Comparison of ENCODE assay signal across 10 cellular contexts in genomic region chr1:112625696-112626095, GRCh38. TPM values are rescaled to one million over a fixed set of nuclear protein-coding genes. Genes with fewer than 3 reads are reported as not detected.
DNase-seq lines count a peak whose midpoint lies in the region; ATAC-seq and TF ChIP-seq lines count a peak whose summit lies in the region.
"Had no signal": no experiment of that assay in that cellular context is flagged by ENCODE, and none has a peak within 500 bp of the region (broad histone marks: within the 10 kb centered on the region; RNA-seq: fewer than 3 reads in every experiment).

No MANE protein-coding gene starts in this region.

- H3K9me3 Mint-ChIP-seq in activated CD4-positive, alpha-beta T cell treated with anti-CD3 and anti-CD28 coated beads for 36 hours (ENCODE audit: low read depth): no peaks in the 10 kb centered on the region
- H3K9me3 Mint-ChIP-seq in WTC11 (no peaks in the 10 kb centered on the region), GM23338 (no peaks in the 10 kb centered on the region)
- H3K9me3 Mint-ChIP-seq in stimulated activated memory B cell treated with anti-CD40 and anti-IgM and Interleukin-4, amounts not matched to agents 10 μg/mL and 1 μg/mL and 100 μg/mL, for 72 hours: no peaks in the 10 kb centered on the region

- H3F3A ChIP-seq in GM23338 (replicated peaks; ENCODE audit: low read depth): no peaks in the 10 kb centered on the region

- H3K27me3 ChIP-seq in GM23338 (ENCODE audit: insufficient read depth): no peaks in the 10 kb centered on the region

- peaks cover 67% of the 10 kb centered on the region for H4K20me1 ChIP-seq in GM23338 (replicated peaks; ENCODE audit: insufficient read depth)

- peaks cover 100% of the 10 kb centered on the region for H3K79me2 ChIP-seq in GM23338 (replicated peaks; ENCODE audit: insufficient read depth)

- CTCF ChIA-PET in activated CD4-positive, alpha-beta T cell treated with anti-CD3 and anti-CD28 coated beads for 36 hours (lab: Charles Lee): interaction anchor here (0.9 kb wide), 1 partner anchor 12 kb away, joined by 3 read pairs; no protein-coding TSS in a partner anchor
- CTCF ChIA-PET in WTC11 (lab: Charles Lee): no interaction called here

- no peaks in the 10 kb centered on the region for H3K9me2 ChIP-seq in GM23338 (ENCODE audit: insufficient read depth)

- H3K36me3 ChIP-seq in GM23338 (ENCODE audit: insufficient read depth): 0 out of 2 replicates have a peak, but pooled peaks cover 3% of the 10 kb centered on the region

- peak overlapping the region; percentile 82 for H3K27ac Mint-ChIP-seq in activated CD4-positive, alpha-beta T cell treated with anti-CD3 and anti-CD28 coated beads for 36 hours
- H3K27ac Mint-ChIP-seq in WTC11 (peak overlapping the region; percentile 65), GM23338 (no peak overlapping the region)
- H3K27ac Mint-ChIP-seq in stimulated activated memory B cell treated with anti-CD40 and anti-IgM and Interleukin-4, amounts not matched to agents 10 μg/mL and 1 μg/mL and 100 μg/mL, for 72 hours: peak overlapping the region; percentile 60

- no peak overlapping the region for H3K4me3 Mint-ChIP-seq in activated CD4-positive, alpha-beta T cell treated with anti-CD3 and anti-CD28 coated beads for 36 hours
- H3K4me3 Mint-ChIP-seq in WTC11 (no peak overlapping the region), GM23338 (no peak overlapping the region)
- no peak overlapping the region for H3K4me3 Mint-ChIP-seq in stimulated activated memory B cell treated with anti-CD40 and anti-IgM and Interleukin-4, amounts not matched to agents 10 μg/mL and 1 μg/mL and 100 μg/mL, for 72 hours

- H3K4me1 ChIP-seq in GM23338 (ENCODE audit: insufficient read depth): peaks cover 7% of the 10 kb centered on the region

- no peaks in the 10 kb centered on the region for H3K27me3 Mint-ChIP-seq in activated CD4-positive, alpha-beta T cell treated with anti-CD3 and anti-CD28 coated beads for 36 hours
- H3K27me3 Mint-ChIP-seq in WTC11 (ENCODE audit: low read depth) (no peaks in the 10 kb centered on the region), GM23338 (ENCODE audit: insufficient read depth, low read depth, poor library complexity) (peaks cover 3% of the 10 kb centered on the region)
- no peaks in the 10 kb centered on the region for H3K27me3 Mint-ChIP-seq in stimulated activated memory B cell treated with anti-CD40 and anti-IgM and Interleukin-4, amounts not matched to agents 10 μg/mL and 1 μg/mL and 100 μg/mL, for 72 hours

- no peak overlapping the region for H3K4me3 ChIP-seq in GM23338

- H3K36me3 Mint-ChIP-seq in activated CD4-positive, alpha-beta T cell treated with anti-CD3 and anti-CD28 coated beads for 36 hours (ENCODE audit: low read depth): peaks cover 70% of the 10 kb centered on the region
- H3K36me3 Mint-ChIP-seq in WTC11: peaks cover 6% of the 10 kb centered on the region; the same call in 1 of the 2 replicates
- H3K36me3 Mint-ChIP-seq in stimulated activated memory B cell treated with anti-CD40 and anti-IgM and Interleukin-4, amounts not matched to agents 10 μg/mL and 1 μg/mL and 100 μg/mL, for 72 hours: peaks cover 37% of the 10 kb centered on the region
- no peaks in the 10 kb centered on the region for H3K36me3 Mint-ChIP-seq in GM23338 (ENCODE audit: low read depth)

- H3K4me1 Mint-ChIP-seq in activated CD4-positive, alpha-beta T cell treated with anti-CD3 and anti-CD28 coated beads for 36 hours: peaks cover 75% of the 10 kb centered on the region
- H3K4me1 Mint-ChIP-seq in WTC11: peaks cover 9% of the 10 kb centered on the region
- H3K4me1 Mint-ChIP-seq in stimulated activated memory B cell treated with anti-CD40 and anti-IgM and Interleukin-4, amounts not matched to agents 10 μg/mL and 1 μg/mL and 100 μg/mL, for 72 hours: peaks cover 88% of the 10 kb centered on the region
- H3K4me1 Mint-ChIP-seq in GM23338: peaks cover 5% of the 10 kb centered on the region

- no peak for TF ChIP-seq CTCF in WTC11 (IDR thresholded peaks at IDR 0.05)
- TF ChIP-seq CTCF in GM23338 (conservative IDR thresholded peaks at IDR 0.05; ENCODE audit: low read depth in 2 of 2): no peak

- POLR2A ChIA-PET in activated CD4-positive, alpha-beta T cell treated with anti-CD3 and anti-CD28 coated beads for 36 hours (lab: Charles Lee): no interaction called here
- POLR2A ChIA-PET in WTC11 (lab: Charles Lee): no interaction called here

- no peak for ATAC-seq in activated CD4-positive, alpha-beta T cell treated with anti-CD3 and anti-CD28 coated beads for 36 hours
- no peak for ATAC-seq in WTC11
- ATAC-seq in stimulated activated memory B cell treated with anti-CD40 and anti-IgM and Interleukin-4, amounts not matched to agents 10 μg/mL and 1 μg/mL and 100 μg/mL, for 72 hours: no peak
- ATAC-seq in GM23338: no peak

- no peak overlapping the region for H2AFZ ChIP-seq in GM23338

- intact Hi-C loops in activated CD4-positive, alpha-beta T cell treated with anti-CD3 and anti-CD28 coated beads for 36 hours (cut with DNase I, micrococcal nuclease): loop anchor here in 1 of 2 experiments (10.0 kb wide), 1 partner anchor 1751 kb away; the partner anchor contains the start of gene CD53

- H3K27ac ChIP-seq in GM23338 (ENCODE audit: low read depth): no peak overlapping the region

- no peak for DNase-seq in activated CD4-positive, alpha-beta T cell treated with anti-CD3 and anti-CD28 coated beads for 36 hours
- DNase-seq in activated CD4-positive, alpha-beta T cell treated with anti-CD3 and anti-CD28 coated beads, Interleukin-2, amount 50 U/mL, for 48 hours: no peak
- no peak for DNase-seq in WTC11 (ENCODE audit: low spot score)
- DNase-seq in glomerular visceral epithelial cell (ENCODE audit: extremely low spot score): peak; percentile 64
- no peak for DNase-seq in activated gamma-delta T cell treated with Interleukin-2 at 50 U/mL for 16 hours
- DNase-seq in GM23338 (ENCODE audit: low spot score): no peak
- DNase-seq in DMS153 (lab: John Stamatoyannopoulos, UW): no peak
- DNase-seq: activated T-cell treated with anti-CD3 and anti-CD28 coated beads, Interleukin-2, amount 50 U/mL, for 72 hours; mesendoderm had no signal

- H3K4me2 ChIP-seq in GM23338: no peak overlapping the region

TF ChIP-seq in WTC11, 78 proteins besides CTCF, POLR2A, EP300 and RAD21 (continues in another document):
- no peak for TF ChIP-seq ATF3 (CRISPR knock-in tag; conservative IDR thresholded peaks at IDR 0.05)
- TF ChIP-seq ZNF138 (CRISPR knock-in tag; conservative IDR thresholded peaks at IDR 0.05): no peak
- no peak for TF ChIP-seq JAZF1 (CRISPR knock-in tag; IDR thresholded peaks at IDR 0.05)
- no peak for TF ChIP-seq CDX4 (CRISPR knock-in tag; IDR thresholded peaks at IDR 0.05; ENCODE audit: borderline replicate concordance)

TF ChIP-seq in GM23338, 12 proteins besides CTCF, POLR2A, EP300 and RAD21:
- TF ChIP-seq POLR2AphosphoS5 (IDR thresholded peaks at IDR 0.05; ENCODE audit: low read depth): no peak

RNA-seq across cellular contexts. Expression of gene CAPZA1, which starts 6.1 kb away (rescaled TPM):
- total RNA-seq in activated CD4-positive, alpha-beta T cell treated with anti-CD3 and anti-CD28 coated beads for 36 hours: 100 to 1,000 TPM; 251 to 302 TPM
- total RNA-seq in WTC11 (2021): 86.6 to 97.5 TPM (median 91.3 TPM) in 3 replicates
- total RNA-seq in GM23338 (2014; rRNA removed; shearing (Covaris generic)): 161 and 182 TPM in 2 replicates
- polyA plus RNA-seq in GM23338 (2016; fragmentation: Nextera tagmentation; extraction: Ambion mirVana): 120 and 147 TPM in 2 replicates

RNA-seq across cellular contexts. Expression of gene ST7L, which starts 6.8 kb away (rescaled TPM):
- 10 to 100 TPM; 10.0 to 10.6 TPM for total RNA-seq in activated CD4-positive, alpha-beta T cell treated with anti-CD3 and anti-CD28 coated beads for 36 hours
- 14.5 to 18.0 TPM (median 14.8 TPM) in 3 replicates for total RNA-seq in WTC11 (2021)
- 18.2 and 30.0 TPM in 2 replicates for total RNA-seq in GM23338 (2014; rRNA removed; shearing (Covaris generic))
- 20.6 and 21.0 TPM in 2 replicates for polyA plus RNA-seq in GM23338 (2016; fragmentation: Nextera tagmentation; extraction: Ambion mirVana)

RNA-seq across cellular contexts. Expression of gene MOV10, which starts 48.8 kb away (rescaled TPM):
- 10 to 100 TPM; 80.3 to 87.5 TPM for total RNA-seq in activated CD4-positive, alpha-beta T cell treated with anti-CD3 and anti-CD28 coated beads for 36 hours
- total RNA-seq in WTC11 (2021): 80.7 to 99.1 TPM (median 98.8 TPM) in 3 replicates
- 56.8 and 77.6 TPM in 2 replicates for total RNA-seq in GM23338 (2014; rRNA removed; shearing (Covaris generic))
- 52.4 and 53.6 TPM in 2 replicates for polyA plus RNA-seq in GM23338 (2016; fragmentation: Nextera tagmentation; extraction: Ambion mirVana)
